In the genomic region with DNA sequence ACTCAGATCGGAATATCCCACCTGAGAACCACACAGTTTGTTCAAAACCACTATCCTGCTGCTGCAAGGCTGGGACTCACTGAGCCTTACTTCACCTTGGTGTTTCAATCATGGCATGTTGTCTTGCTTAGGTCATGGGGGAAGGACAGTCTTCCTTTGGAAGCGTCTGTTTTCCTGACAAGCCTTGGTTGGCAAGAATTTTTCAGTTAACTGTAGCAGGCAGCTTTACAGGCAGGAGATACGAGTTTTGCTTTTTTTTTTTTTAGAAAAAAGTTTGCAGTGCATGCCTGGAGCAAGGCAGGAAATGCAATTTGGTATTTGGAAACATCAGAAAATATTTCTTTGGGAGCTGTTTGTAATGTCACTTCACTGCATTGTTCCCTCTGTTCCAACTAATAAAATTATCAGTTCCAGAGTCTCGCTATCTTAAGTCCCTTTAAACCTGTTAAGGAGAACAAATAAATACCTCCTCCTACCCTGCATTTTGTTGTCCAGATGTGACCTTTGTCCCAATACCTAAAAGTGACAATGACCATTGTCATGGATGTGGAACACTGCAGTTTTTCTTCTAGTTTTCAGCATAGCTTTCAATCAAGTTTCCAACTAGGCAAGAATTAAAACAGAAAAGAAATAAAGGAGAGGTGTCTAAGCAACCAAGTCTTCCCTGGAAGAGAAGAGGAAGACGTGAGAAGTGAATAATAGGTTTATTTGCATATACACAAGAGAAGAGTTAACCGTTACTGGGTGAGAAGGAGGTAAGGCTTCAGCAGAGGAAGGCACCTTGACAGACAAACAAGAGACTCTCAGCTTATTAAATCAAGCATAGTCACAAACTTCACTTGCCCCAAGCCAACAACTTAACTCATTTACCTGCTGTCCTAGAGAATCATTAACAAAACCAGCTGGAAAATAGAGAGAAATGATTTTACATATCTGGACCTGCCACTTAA, we compare ENCODE assay signal across 13 cellular contexts.
DNase-seq lines count a peak whose midpoint lies in the region; ATAC-seq, FAIRE-seq and TF ChIP-seq lines count a peak whose summit lies in the region.
"Had no signal": no experiment of that assay in that cellular context is flagged by ENCODE, and none has a peak within 500 bp of the region (broad histone marks: within the 10 kb centered on the region; RNA-seq: fewer than 3 reads in every experiment).

No MANE protein-coding gene starts in this region.

- TF ChIP-seq CTCF in SK-N-SH (IDR thresholded peaks at IDR 0.05) (no peak), colonic mucosa (IDR thresholded peaks at IDR 0.05) (no peak), mesothelial cell of epicardium (IDR thresholded peaks at IDR 0.05; ENCODE audit: unreplicated experiment) (no peak), thoracic aorta (IDR thresholded peaks at IDR 0.05) (no peak)

- H3K4me1 ChIP-seq in SK-N-SH (ENCODE audit: control insufficient read depth in 1 of 2, insufficient read depth in 2 of 2, low read depth in 1 of 2, low read length in 1 of 2) (peaks cover 16 to 41% of the 10 kb centered on the region in 2 experiments; a peak in 3 of 4 replicates), colonic mucosa (peaks cover 5% of the 10 kb centered on the region), thoracic aorta (ENCODE audit: control insufficient read depth in 1 of 2, low read depth in 2 of 2) (peaks cover 57 to 82% of the 10 kb centered on the region in 2 donors)

- H3F3A ChIP-seq in SK-N-SH (replicated peaks; ENCODE audit: insufficient read depth) = no peaks in the 10 kb centered on the region

- H2AFZ ChIP-seq in SK-N-SH (ENCODE audit: low read depth) = no peak overlapping the region

- no peak for FAIRE-seq in RCC 7860 (lab: Jason Lieb, UNC)
- FAIRE-seq: endometrium had no signal

- intact Hi-C loops in colonic mucosa (cut with DNase I) = no loop called here

- H3K4me1 Mint-ChIP-seq in mesothelial cell of epicardium = peaks cover 44% of the 10 kb centered on the region

- CTCF ChIA-PET in SK-N-SH (lab: Yijun Ruan, JAX) = interaction anchor here (1.2 to 3.3 kb wide), 5 partner anchors 12 to 139 kb away, joined by 3 to 13 read pairs (median 4); no protein-coding TSS in a partner anchor

- H3K79me2 ChIP-seq in SK-N-SH (ENCODE audit: insufficient read depth) = no peaks in the 10 kb centered on the region

- no peaks in the 10 kb centered on the region for H3K9me2 ChIP-seq in SK-N-SH

- 79% methylated on average over 6 of the region's 6 CpGs for whole genome bisulfite sequencing in SK-N-SH (ENCODE audit: low lambda C conversion rate)

- POLR2A ChIA-PET in SK-N-SH (lab: Yijun Ruan, JAX) = interaction anchor here (1.1 kb wide), 1 partner anchor 13 kb away, joined by 3 read pairs; no protein-coding TSS in a partner anchor

- H3K4me3 Mint-ChIP-seq in mesothelial cell of epicardium = no peak overlapping the region
- H3K4me3 Mint-ChIP-seq: activated CD4-positive, alpha-beta T cell treated with anti-CD3 and anti-CD28 coated beads for 36 hours had no signal

- H3K9me3 Mint-ChIP-seq in mesothelial cell of epicardium = no peaks in the 10 kb centered on the region
- H3K9me3 Mint-ChIP-seq: activated naive CD4-positive, alpha-beta T cell treated with anti-CD3 and anti-CD28 coated beads, Interleukin-2, amount 50 U/mL, for 72 hours had no signal

- H4K20me1 ChIP-seq in SK-N-SH (ENCODE audit: insufficient read depth) = no peaks in the 10 kb centered on the region

- peak overlapping the region; percentile 82 for H3K27ac Mint-ChIP-seq in mesothelial cell of epicardium
- H3K27ac Mint-ChIP-seq: activated CD4-positive, alpha-beta T cell treated with anti-CD3 and anti-CD28 coated beads for 36 hours had no signal

- peaks cover 18% of the 10 kb centered on the region for H3K36me3 Mint-ChIP-seq in mesothelial cell of epicardium

- H3K27ac ChIP-seq in SK-N-SH (ENCODE audit: low read depth in 2 of 2, low read length in 1 of 2) (peak overlapping the region; percentile 43 to 58), colonic mucosa (peak overlapping the region; percentile 10), thoracic aorta (peak overlapping the region; percentile 94 to 97)
- H3K27ac ChIP-seq: SJSA1 had no signal

- no peak for TF ChIP-seq RAD21 in SK-N-SH (IDR thresholded peaks at IDR 0.05; ENCODE audit: low read length)

- peaks cover 20 to 33% of the 10 kb centered on the region in 2 experiments for H3K36me3 ChIP-seq in SK-N-SH (replicated peaks in 1 of 2; ENCODE audit: control insufficient read depth in 1 of 2, insufficient read depth in 2 of 2, low read length in 1 of 2)
- peaks cover 9% of the 10 kb centered on the region for H3K36me3 ChIP-seq in colonic mucosa
- H3K36me3 ChIP-seq in thoracic aorta = peaks cover 18% of the 10 kb centered on the region

- no peaks in the 10 kb centered on the region for H3K27me3 ChIP-seq in SK-N-SH (ENCODE audit: insufficient read depth)
- H3K27me3 ChIP-seq in colonic mucosa = no peaks in the 10 kb centered on the region
- H3K27me3 ChIP-seq in thoracic aorta (replicated peaks; ENCODE audit: insufficient read depth) = no peaks in the 10 kb centered on the region
- H3K27me3 ChIP-seq: SJSA1 had no signal

- H3K27me3 Mint-ChIP-seq in mesothelial cell of epicardium (ENCODE audit: low read depth) = no peaks in the 10 kb centered on the region
- H3K27me3 Mint-ChIP-seq: activated CD4-positive, alpha-beta T cell treated with anti-CD3 and anti-CD28 coated beads for 36 hours had no signal

- no peak overlapping the region for H3K9ac ChIP-seq in SK-N-SH
- no peak overlapping the region for H3K9ac ChIP-seq in colonic mucosa (ENCODE audit: low read depth in 2 of 2, low read length in 2 of 2)

- H3K4me2 ChIP-seq in SK-N-SH = peak overlapping the region; percentile 5; the same call in 1 of the 2 replicates

- H3K4me3 ChIP-seq in SK-N-SH (ENCODE audit: low read depth in 2 of 2, low read length in 1 of 2) (no peak overlapping the region), colonic mucosa (no peak overlapping the region), thoracic aorta (no peak overlapping the region)
- H3K4me3 ChIP-seq: SJSA1 had no signal

- TF ChIP-seq EP300 in SK-N-SH (IDR thresholded peaks at IDR 0.05; ENCODE audit: borderline replicate concordance in 1 of 2, low read depth in 1 of 2, low read length in 1 of 2) = no peak

- DNase-seq in SK-N-SH = no peak
- DNase-seq in colonic mucosa = no peak
- DNase-seq in mesothelial cell of epicardium (ENCODE audit: low spot score in 2 of 2, unreplicated experiment in 2 of 2) = no peak
- no peak for DNase-seq in thoracic aorta (ENCODE audit: low spot score)
- no peak for DNase-seq in GDM1 (lab: John Stamatoyannopoulos, UW)
- no peak for DNase-seq in RCC 7860 (ENCODE audit: low spot score)
- DNase-seq: 8988T; activated CD4-positive, alpha-beta T cell treated with anti-CD3 and anti-CD28 coated beads for 36 hours had no signal

- H3K9me3 ChIP-seq in SK-N-SH (no peaks in the 10 kb centered on the region), colonic mucosa (no peaks in the 10 kb centered on the region), thoracic aorta (no peaks in the 10 kb centered on the region)
- H3K9me3 ChIP-seq: SJSA1 had no signal

- ATAC-seq in SK-N-SH treated with all-trans-retinoic acid at 6 μM for 48 hours = no peak
- ATAC-seq in thoracic aorta (ENCODE audit: insufficient number of reproducible peaks, low FRiP score, low read depth) = no peak
- ATAC-seq in HG02973 (IDR thresholded peaks at IDR 0.05; ENCODE audit: unreplicated experiment) = no peak
- ATAC-seq: activated CD4-positive, alpha-beta T cell treated with anti-CD3 and anti-CD28 coated beads for 36 hours; activated naive CD4-positive, alpha-beta T cell treated with anti-CD3 and anti-CD28 coated beads, Interleukin-2, amount 50 U/mL, for 72 hours had no signal

TF ChIP-seq in SK-N-SH, 30 proteins besides CTCF, POLR2A, EP300 and RAD21 (continues in another document):
- TF ChIP-seq SMC3 (IDR thresholded peaks at IDR 0.05; ENCODE audit: low read depth, low read length) (no peak), IRF3 (IDR thresholded peaks at IDR 0.05; ENCODE audit: low read depth, low read length) (no peak), TEAD4 (IDR thresholded peaks at IDR 0.05; ENCODE audit: borderline replicate concordance, insufficient read depth) (no peak)
- TF ChIP-seq, protein P1, sequence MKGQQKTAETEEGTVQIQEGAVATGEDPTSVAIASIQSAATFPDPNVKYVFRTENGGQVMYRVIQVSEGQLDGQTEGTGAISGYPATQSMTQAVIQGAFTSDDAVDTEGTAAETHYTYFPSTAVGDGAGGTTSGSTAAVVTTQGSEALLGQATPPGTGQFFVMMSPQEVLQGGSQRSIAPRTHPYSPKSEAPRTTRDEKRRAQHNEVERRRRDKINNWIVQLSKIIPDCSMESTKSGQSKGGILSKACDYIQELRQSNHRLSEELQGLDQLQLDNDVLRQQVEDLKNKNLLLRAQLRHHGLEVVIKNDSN (IDR thresholded peaks at IDR 0.05; ENCODE audit: borderline replicate concordance, low read depth) = no peak

TF ChIP-seq in SK-N-SH treated with all-trans-retinoic acid at 6 μM for 48 hours, 23 proteins besides CTCF, POLR2A, EP300 and RAD21:
- no peak for TF ChIP-seq ARNTL (CRISPR knock-in tag; IDR thresholded peaks at IDR 0.05; ENCODE audit: borderline replicate concordance, low read depth)
- TF ChIP-seq ESRRG (CRISPR knock-in tag; IDR thresholded peaks at IDR 0.05) = no peak
TF ChIP-seq in SK-N-SH treated with all-trans-retinoic acid at 6 μM for 48 hours: peak in this region for 0.

Comparison
In these comparisons a context has a peak if more than half of its experiments do, and no peak if none do; other contexts are left out.
1. H3K27ac ChIP-seq: peak in every context shown above with its lines; median percentile 96 in thoracic aorta; 50 in SK-N-SH; 10 in colonic mucosa.